ENCODE assay signal across 21 cellular contexts in genomic region chr1:106699436-106699835, GRCh38.
A peak's percentile ranks its signal among the peaks of the same experiment; 100 is the strongest.
DNase-seq lines count a peak whose midpoint lies in the region; ATAC-seq lines count a peak whose summit lies in the region.
"Had no signal": no experiment of that assay in that cellular context is flagged by ENCODE, and none has a peak within 500 bp of the region (broad histone marks: within the 10 kb centered on the region; RNA-seq: fewer than 3 reads in every experiment).

No MANE protein-coding gene starts in this region.

- no peak overlapping the region for H3K4me3 ChIP-seq in skeletal muscle cell (ENCODE audit: low read depth, low read length)
- H3K4me3 ChIP-seq: BLaER1, K562, SJSA1 had no signal

- DNase-seq in GM04504 (ENCODE audit: low read depth) (peak; percentile 42), NCI-H69 (lab: John Stamatoyannopoulos, UW) (peak; percentile 36), fibroblast of gingiva (ENCODE audit: low read depth) (peak; percentile 81), skeletal muscle cell (ENCODE audit: low read depth) (peak; percentile 59)
- no peak for DNase-seq in activated CD4-positive, alpha-beta T cell treated with anti-CD3 and anti-CD28 coated beads for 1 hour
- DNase-seq: CD4-positive, alpha-beta T cell; COR-L47; DMS79; NCI-H1092; NCI-H1436 treated with DMSO at 0.1 percent for 48 hours; NCI-H1930; NCI-H226; NCI-H510A treated with DMSO at 0.1 percent for 48 hours had no signal

- no peak for ATAC-seq in HG03039 (IDR thresholded peaks at IDR 0.05; ENCODE audit: unreplicated experiment)
- no peak for ATAC-seq in GM19455 (IDR thresholded peaks at IDR 0.05; ENCODE audit: unreplicated experiment)
- ATAC-seq in GM21447 (IDR thresholded peaks at IDR 0.05; ENCODE audit: unreplicated experiment): no peak
- ATAC-seq: HepG2, K562, Right ventricle myocardium inferior had no signal
